8 cellular contexts compared by ENCODE assay signal in genomic region chr19:4208385-4209094, GRCh38. TPM values are rescaled to one million over a fixed set of nuclear protein-coding genes. Genes with fewer than 3 reads are reported as not detected.
DNase-seq lines count a peak whose midpoint lies in the region; ATAC-seq and TF ChIP-seq lines count a peak whose summit lies in the region.

No MANE protein-coding gene starts in this region.

- WGBS in aorta, 2 donors: 75 to 83% methylated on average over 13 of the region's 13 CpGs

- peak overlapping the region; percentile 46 for H3K27ac Mint-ChIP-seq in activated CD8-positive, alpha-beta memory T cell treated with anti-CD3 and anti-CD28 coated beads, Interleukin-2, amount 10 ng/mL, durations not matched to agents 7 days and 5 days
- H3K27ac Mint-ChIP-seq in chondrocyte (ENCODE audit: unreplicated experiment): no peak overlapping the region

- H3K4me3 Mint-ChIP-seq in activated CD8-positive, alpha-beta memory T cell treated with anti-CD3 and anti-CD28 coated beads, Interleukin-2, amount 10 ng/mL, durations not matched to agents 7 days and 5 days: no peak overlapping the region
- no peak overlapping the region for H3K4me3 Mint-ChIP-seq in chondrocyte (ENCODE audit: unreplicated experiment)

- DNase-seq in activated CD8-positive, alpha-beta memory T cell treated with anti-CD3 and anti-CD28 coated beads, Interleukin-2, amount 10 ng/mL, durations not matched to agents 7 days and 5 days: no peak
- no peak for DNase-seq in activated CD8-positive, alpha-beta memory T cell treated with anti-CD3 and anti-CD28 coated beads for 24 hours
- DNase-seq in NB4 (ENCODE audit: low read depth) (peak; percentile 35), chondrocyte (ENCODE audit: low spot score) (no peak), retinal pigment epithelial cell (ENCODE audit: low read depth) (no peak), aorta (no peak)

- no peaks in the 10 kb centered on the region for H3K9me3 Mint-ChIP-seq in activated CD8-positive, alpha-beta memory T cell treated with anti-CD3 and anti-CD28 coated beads, Interleukin-2, amount 10 ng/mL, durations not matched to agents 7 days and 5 days (ENCODE audit: low read depth)
- H3K9me3 Mint-ChIP-seq in chondrocyte (ENCODE audit: low read depth): no peaks in the 10 kb centered on the region

- no peaks in the 10 kb centered on the region for H3K4me1 ChIP-seq in aorta (ENCODE audit: control insufficient read depth in 1 of 2, insufficient read depth in 2 of 2, low read length in 2 of 2)

- intact Hi-C loops in aorta (cut with DNase I): no loop called here

- no peak for ATAC-seq in activated CD8-positive, alpha-beta memory T cell treated with anti-CD3 and anti-CD28 coated beads, Interleukin-2, amount 10 ng/mL, durations not matched to agents 7 days and 5 days
- ATAC-seq in aorta (ENCODE audit: low FRiP score) (no peak), GM19467 (IDR thresholded peaks at IDR 0.05; ENCODE audit: unreplicated experiment) (no peak), HG03025 (IDR thresholded peaks at IDR 0.05; ENCODE audit: low FRiP score, unreplicated experiment) (no peak)

- H3K27me3 Mint-ChIP-seq in activated CD8-positive, alpha-beta memory T cell treated with anti-CD3 and anti-CD28 coated beads, Interleukin-2, amount 10 ng/mL, durations not matched to agents 7 days and 5 days: peaks cover 4% of the 10 kb centered on the region
- peaks cover 17% of the 10 kb centered on the region for H3K27me3 Mint-ChIP-seq in chondrocyte (ENCODE audit: low read depth)

- no peaks in the 10 kb centered on the region for H3K36me3 Mint-ChIP-seq in activated CD8-positive, alpha-beta memory T cell treated with anti-CD3 and anti-CD28 coated beads, Interleukin-2, amount 10 ng/mL, durations not matched to agents 7 days and 5 days
- H3K36me3 Mint-ChIP-seq in chondrocyte (ENCODE audit: low read depth): no peaks in the 10 kb centered on the region

- H3K4me1 Mint-ChIP-seq in activated CD8-positive, alpha-beta memory T cell treated with anti-CD3 and anti-CD28 coated beads, Interleukin-2, amount 10 ng/mL, durations not matched to agents 7 days and 5 days: peaks cover 3% of the 10 kb centered on the region
- H3K4me1 Mint-ChIP-seq in chondrocyte (ENCODE audit: low read depth): peaks cover 5% of the 10 kb centered on the region

- H3K4me3 ChIP-seq in NB4 (ENCODE audit: low read depth, low read length): no peak overlapping the region
- no peak overlapping the region for H3K4me3 ChIP-seq in retinal pigment epithelial cell (ENCODE audit: low read length)
- H3K4me3 ChIP-seq in aorta (ENCODE audit: low read length in 2 of 2): no peak overlapping the region

- no peaks in the 10 kb centered on the region for H3K27me3 ChIP-seq in aorta (ENCODE audit: control insufficient read depth in 1 of 2, insufficient read depth in 2 of 2, low read length in 1 of 2)

- CTCF ChIA-PET in activated CD8-positive, alpha-beta memory T cell treated with anti-CD3 and anti-CD28 coated beads, Interleukin-2, amount 10 ng/mL, durations not matched to agents 7 days and 5 days (lab: Charles Lee): interaction anchor here (0.5 to 2.4 kb wide), 12 partner anchors 9 to 275 kb away, joined by 3 to 11 read pairs (median 3); partner anchors contain the start of gene EEF2

- no peak for TF ChIP-seq POLR2A in NB4 (IDR thresholded peaks at IDR 0.05; ENCODE audit: extremely low read depth, insufficient read length)

- TF ChIP-seq CTCF in NB4 (IDR thresholded peaks at IDR 0.05; ENCODE audit: low read depth, low read length) (peak; percentile 20), chondrocyte (IDR thresholded peaks at IDR 0.05) (peak; percentile 54), retinal pigment epithelial cell (conservative IDR thresholded peaks at IDR 0.05; ENCODE audit: low read depth, low read length) (peak; percentile 71)

- no peaks in the 10 kb centered on the region for H3K36me3 ChIP-seq in aorta (ENCODE audit: control insufficient read depth in 1 of 2, insufficient read depth in 2 of 2, low read length in 1 of 2)

- no peaks in the 10 kb centered on the region for H3K9me3 ChIP-seq in aorta (ENCODE audit: control insufficient read depth, low read length)

- H3K27ac ChIP-seq in aorta (ENCODE audit: low read depth in 1 of 2, low read length in 2 of 2): no peak overlapping the region

RNA-seq across cellular contexts. Expression of gene EBI3, which starts 20.8 kb away (rescaled TPM):
- total RNA-seq in activated CD8-positive, alpha-beta memory T cell treated with anti-CD3 and anti-CD28 coated beads, Interleukin-2, amount 10 ng/mL, durations not matched to agents 7 days and 5 days: 10 to 100 TPM in 1 of 2 experiments, 1 to 10 TPM in 1; 2.6 to 14.7 TPM
- total RNA-seq in chondrocyte (1.2 to 2.6 TPM (median 1.2 TPM) in 3 replicates), aorta (1 to 10 TPM; 3.3 to 3.7 TPM)
- polyA plus RNA-seq in aorta: 1 to 10 TPM; 1.3 to 7.9 TPM

RNA-seq across cellular contexts. Expression of gene ANKRD24, which starts 26.1 kb away (rescaled TPM):
- 1 to 10 TPM in 1 of 2 experiments, under 1 TPM in 1; 0.82 to 1.4 TPM for total RNA-seq in activated CD8-positive, alpha-beta memory T cell treated with anti-CD3 and anti-CD28 coated beads, Interleukin-2, amount 10 ng/mL, durations not matched to agents 7 days and 5 days
- total RNA-seq in chondrocyte: 0.47 to 1.3 TPM (median 0.92 TPM) in 3 replicates
- total RNA-seq in aorta: under 1 TPM; 0.29 to 0.63 TPM
- 1 to 10 TPM in 1 of 2 donors, under 1 TPM in 1; 0.74 to 1.6 TPM for polyA plus RNA-seq in aorta

RNA-seq across cellular contexts. Expression of gene SIRT6, which starts 26.2 kb away (rescaled TPM):
- 10 to 100 TPM; 37.5 to 37.8 TPM for total RNA-seq in activated CD8-positive, alpha-beta memory T cell treated with anti-CD3 and anti-CD28 coated beads, Interleukin-2, amount 10 ng/mL, durations not matched to agents 7 days and 5 days
- total RNA-seq in chondrocyte (19.5 to 21.9 TPM (median 19.7 TPM) in 3 replicates), aorta (10 to 100 TPM; 19.4 to 23.5 TPM)
- 10 to 100 TPM; 13.5 to 26.1 TPM for polyA plus RNA-seq in aorta

RNA-seq across cellular contexts. Expression of gene YJU2, which starts 38.3 kb away (rescaled TPM):
- 10 to 100 TPM; 26.8 to 32.1 TPM for total RNA-seq in activated CD8-positive, alpha-beta memory T cell treated with anti-CD3 and anti-CD28 coated beads, Interleukin-2, amount 10 ng/mL, durations not matched to agents 7 days and 5 days
- total RNA-seq in chondrocyte: 12.2 to 13.7 TPM (median 13.3 TPM) in 3 replicates
- 10 to 100 TPM; 12.5 to 15.0 TPM for total RNA-seq in aorta
- 10 to 100 TPM; 12.4 to 25.2 TPM for polyA plus RNA-seq in aorta

RNA-seq across cellular contexts. Expression of gene CREB3L3, which starts 55.1 kb away (rescaled TPM):
- under 1 TPM in 1 of 2 experiments, not detected in 1; 0.75 TPM for total RNA-seq in activated CD8-positive, alpha-beta memory T cell treated with anti-CD3 and anti-CD28 coated beads, Interleukin-2, amount 10 ng/mL, durations not matched to agents 7 days and 5 days
- not detected in 3 replicates for total RNA-seq in chondrocyte
- not detected for total RNA-seq in aorta
- polyA plus RNA-seq in aorta: 10 to 100 TPM in 1 of 2 donors, under 1 TPM in 1; 0.15 to 25.2 TPM

Comparison
In these comparisons a context has a peak if more than half of its experiments do, and no peak if none do; other contexts are left out.
1. CTCF ChIP-seq: peak in every context shown above with its lines; median percentile 71 in retinal pigment epithelial cell; 54 in chondrocyte; 20 in NB4.